Comparison of ENCODE assay signal across 8 cellular contexts in genomic region chr9:128321343-128321742, GRCh38. TPM values are rescaled to one million over a fixed set of nuclear protein-coding genes. Genes with fewer than 3 reads are reported as not detected.
DNase-seq lines count a peak whose midpoint lies in the region; ATAC-seq and TF ChIP-seq lines count a peak whose summit lies in the region.

No MANE protein-coding gene starts in this region.

- peaks cover 8 to 17% of the 10 kb centered on the region in 2 experiments for H3K4me1 ChIP-seq in HCT116 (ENCODE audit: control insufficient read depth in 1 of 2, insufficient read depth in 2 of 2, low read length in 2 of 2)
- peaks cover 17% of the 10 kb centered on the region for H3K4me1 ChIP-seq in skeletal muscle satellite cell (ENCODE audit: control insufficient read depth, insufficient read depth, low read length)

- peak overlapping the region; percentile 85 for H3K9ac ChIP-seq in HCT116 (ENCODE audit: low read length)
- H3K9ac ChIP-seq in skeletal muscle satellite cell (ENCODE audit: low read depth, low read length): peak overlapping the region; percentile 94

- ATAC-seq in HCT116 (no peak), GM21825 (IDR thresholded peaks at IDR 0.05; ENCODE audit: unreplicated experiment) (no peak), GM21576 (IDR thresholded peaks at IDR 0.05; ENCODE audit: unreplicated experiment) (no peak)

- H3K4me3 ChIP-seq in HCT116 (replicated peaks in 1 of 2; ENCODE audit: low read depth in 1 of 2, low read length in 2 of 2): peak overlapping the region; percentile 99 to 100
- H3K4me3 ChIP-seq in fibroblast of villous mesenchyme (ENCODE audit: low read depth, low read length): peak overlapping the region; percentile 97
- peak overlapping the region; percentile 92 for H3K4me3 ChIP-seq in skeletal muscle satellite cell (ENCODE audit: low read length)

- RAD21 ChIA-PET in HCT116 (lab: Charles Lee; ENCODE audit: low non-redundant PET in 1 of 2, low total read pairs in 2 of 2, uncharacterized antibody in 2 of 2, unreplicated experiment in 2 of 2): no interaction called here

- H3K36me3 ChIP-seq in HCT116 (ENCODE audit: control insufficient read depth in 1 of 2, insufficient read depth in 2 of 2, low read length in 2 of 2): peaks cover 14 to 24% of the 10 kb centered on the region in 2 experiments; a peak in 3 of 4 replicates
- peaks cover 27% of the 10 kb centered on the region for H3K36me3 ChIP-seq in skeletal muscle satellite cell (ENCODE audit: insufficient read depth, low read length)

- TF ChIP-seq POLR2A in HCT116 (IDR thresholded peaks at IDR 0.05; ENCODE audit: borderline replicate concordance, extremely low read depth, insufficient read depth, insufficient read length): no peak

- no peak overlapping the region for H2AFZ ChIP-seq in HCT116 (ENCODE audit: low read depth, low read length, poor library complexity, severe bottlenecking)

- POLR2A ChIA-PET in HCT116 (lab: Charles Lee): interaction anchor here (0.6 to 1.1 kb wide), 2 partner anchors 14 to 33 kb away, joined by 5 read pairs; no protein-coding TSS in a partner anchor

- TF ChIP-seq CTCF in HCT116 (IDR thresholded peaks at IDR 0.05 in 2 of 3, conservative IDR thresholded peaks at IDR 0.05 in 1 of 3; ENCODE audit: borderline replicate concordance in 1 of 3, insufficient read depth in 1 of 3, low read depth in 2 of 3, low read length in 2 of 3): no peak
- TF ChIP-seq CTCF in VCaP (conservative IDR thresholded peaks at IDR 0.05): no peak
- TF ChIP-seq CTCF in fibroblast of villous mesenchyme (IDR thresholded peaks at IDR 0.05; ENCODE audit: insufficient read depth, low read depth, low read length): no peak

- no peaks in the 10 kb centered on the region for H3K9me2 ChIP-seq in HCT116 (ENCODE audit: insufficient read depth)

- CTCF ChIA-PET in HCT116 (lab: Charles Lee): no interaction called here

- H3K27me3 ChIP-seq in HCT116 (ENCODE audit: insufficient read depth, low read length) (no peaks in the 10 kb centered on the region), skeletal muscle satellite cell (ENCODE audit: control insufficient read depth, insufficient read depth, low read length) (no peaks in the 10 kb centered on the region)

- H3K4me2 ChIP-seq in HCT116 (ENCODE audit: low read length) (peak overlapping the region; percentile 89), skeletal muscle satellite cell (ENCODE audit: low read length) (peak overlapping the region; percentile 94)

- no peak for TF ChIP-seq RAD21 in HCT116 (IDR thresholded peaks at IDR 0.05; ENCODE audit: low read depth)

- no peaks in the 10 kb centered on the region for H4K20me1 ChIP-seq in HCT116 (ENCODE audit: insufficient read depth)

- intact Hi-C loops in HCT116 (cut with micrococcal nuclease): no loop called here

- H3K27ac ChIP-seq in HCT116 (ENCODE audit: low read depth, low read length) (peak overlapping the region; percentile 93; the same call in 1 of the 2 replicates), VCaP (peak overlapping the region; percentile 97)

- H3K9me3 ChIP-seq in HCT116 (ENCODE audit: control insufficient read depth in 1 of 2, insufficient read depth in 1 of 2, low read depth in 1 of 2, low read length in 2 of 2) (no peaks in the 10 kb centered on the region), skeletal muscle satellite cell (replicated peaks; ENCODE audit: low read length) (no peaks in the 10 kb centered on the region)

- BruUV-seq in HCT116 (replicated peaks; lab: Mats Ljungman, UMichigan): no TSS peak

- peaks cover 38% of the 10 kb centered on the region for H3K79me2 ChIP-seq in HCT116 (ENCODE audit: insufficient read depth, low read length)

- DNase-seq in HCT116 (ENCODE audit: low read depth, low spot score): no peak
- no peak for DNase-seq in fibroblast of villous mesenchyme (ENCODE audit: low read depth)
- no peak for DNase-seq in MV-4-11 (lab: John Stamatoyannopoulos, UW)
- DNase-seq in NCI-H1048 (lab: John Stamatoyannopoulos, UW): no peak

TF ChIP-seq in HCT116, 20 proteins besides CTCF, POLR2A, EP300 and RAD21:
- TF ChIP-seq EGR1 (IDR thresholded peaks at IDR 0.05; ENCODE audit: low read depth): no peak
- no peak for TF ChIP-seq ZFX (IDR thresholded peaks at IDR 0.05)
- TF ChIP-seq, protein P1, sequence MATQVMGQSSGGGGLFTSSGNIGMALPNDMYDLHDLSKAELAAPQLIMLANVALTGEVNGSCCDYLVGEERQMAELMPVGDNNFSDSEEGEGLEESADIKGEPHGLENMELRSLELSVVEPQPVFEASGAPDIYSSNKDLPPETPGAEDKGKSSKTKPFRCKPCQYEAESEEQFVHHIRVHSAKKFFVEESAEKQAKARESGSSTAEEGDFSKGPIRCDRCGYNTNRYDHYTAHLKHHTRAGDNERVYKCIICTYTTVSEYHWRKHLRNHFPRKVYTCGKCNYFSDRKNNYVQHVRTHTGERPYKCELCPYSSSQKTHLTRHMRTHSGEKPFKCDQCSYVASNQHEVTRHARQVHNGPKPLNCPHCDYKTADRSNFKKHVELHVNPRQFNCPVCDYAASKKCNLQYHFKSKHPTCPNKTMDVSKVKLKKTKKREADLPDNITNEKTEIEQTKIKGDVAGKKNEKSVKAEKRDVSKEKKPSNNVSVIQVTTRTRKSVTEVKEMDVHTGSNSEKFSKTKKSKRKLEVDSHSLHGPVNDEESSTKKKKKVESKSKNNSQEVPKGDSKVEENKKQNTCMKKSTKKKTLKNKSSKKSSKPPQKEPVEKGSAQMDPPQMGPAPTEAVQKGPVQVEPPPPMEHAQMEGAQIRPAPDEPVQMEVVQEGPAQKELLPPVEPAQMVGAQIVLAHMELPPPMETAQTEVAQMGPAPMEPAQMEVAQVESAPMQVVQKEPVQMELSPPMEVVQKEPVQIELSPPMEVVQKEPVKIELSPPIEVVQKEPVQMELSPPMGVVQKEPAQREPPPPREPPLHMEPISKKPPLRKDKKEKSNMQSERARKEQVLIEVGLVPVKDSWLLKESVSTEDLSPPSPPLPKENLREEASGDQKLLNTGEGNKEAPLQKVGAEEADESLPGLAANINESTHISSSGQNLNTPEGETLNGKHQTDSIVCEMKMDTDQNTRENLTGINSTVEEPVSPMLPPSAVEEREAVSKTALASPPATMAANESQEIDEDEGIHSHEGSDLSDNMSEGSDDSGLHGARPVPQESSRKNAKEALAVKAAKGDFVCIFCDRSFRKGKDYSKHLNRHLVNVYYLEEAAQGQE (IDR thresholded peaks at IDR 0.05; ENCODE audit: low read depth): no peak
- TF ChIP-seq ELF1 (IDR thresholded peaks at IDR 0.05; ENCODE audit: borderline replicate concordance, low read depth): no peak
- no peak for TF ChIP-seq CBX3 (IDR thresholded peaks at IDR 0.05; ENCODE audit: low read depth)
- TF ChIP-seq, protein P2, sequence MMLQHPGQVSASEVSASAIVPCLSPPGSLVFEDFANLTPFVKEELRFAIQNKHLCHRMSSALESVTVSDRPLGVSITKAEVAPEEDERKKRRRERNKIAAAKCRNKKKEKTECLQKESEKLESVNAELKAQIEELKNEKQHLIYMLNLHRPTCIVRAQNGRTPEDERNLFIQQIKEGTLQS (IDR thresholded peaks at IDR 0.05): no peak
- TF ChIP-seq, protein P3, sequence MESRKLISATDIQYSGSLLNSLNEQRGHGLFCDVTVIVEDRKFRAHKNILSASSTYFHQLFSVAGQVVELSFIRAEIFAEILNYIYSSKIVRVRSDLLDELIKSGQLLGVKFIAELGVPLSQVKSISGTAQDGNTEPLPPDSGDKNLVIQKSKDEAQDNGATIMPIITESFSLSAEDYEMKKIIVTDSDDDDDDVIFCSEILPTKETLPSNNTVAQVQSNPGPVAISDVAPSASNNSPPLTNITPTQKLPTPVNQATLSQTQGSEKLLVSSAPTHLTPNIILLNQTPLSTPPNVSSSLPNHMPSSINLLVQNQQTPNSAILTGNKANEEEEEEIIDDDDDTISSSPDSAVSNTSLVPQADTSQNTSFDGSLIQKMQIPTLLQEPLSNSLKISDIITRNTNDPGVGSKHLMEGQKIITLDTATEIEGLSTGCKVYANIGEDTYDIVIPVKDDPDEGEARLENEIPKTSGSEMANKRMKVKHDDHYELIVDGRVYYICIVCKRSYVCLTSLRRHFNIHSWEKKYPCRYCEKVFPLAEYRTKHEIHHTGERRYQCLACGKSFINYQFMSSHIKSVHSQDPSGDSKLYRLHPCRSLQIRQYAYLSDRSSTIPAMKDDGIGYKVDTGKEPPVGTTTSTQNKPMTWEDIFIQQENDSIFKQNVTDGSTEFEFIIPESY (IDR thresholded peaks at IDR 0.05; ENCODE audit: extremely low read depth, insufficient replicate concordance, low read length): no peak
- no peak for TF ChIP-seq POLR2AphosphoS5 (IDR thresholded peaks at IDR 0.05; ENCODE audit: low read depth, low read length)
- TF ChIP-seq CEBPB (IDR thresholded peaks at IDR 0.05; ENCODE audit: low read depth): no peak
- no peak for TF ChIP-seq EZH2phosphoT487 (IDR thresholded peaks at IDR 0.05; ENCODE audit: borderline replicate concordance)
- TF ChIP-seq TCF7L2 (IDR thresholded peaks at IDR 0.05; ENCODE audit: borderline replicate concordance, extremely low read depth, insufficient read depth, insufficient read length): no peak

RNA-seq across cellular contexts. Expression of gene TRUB2, which starts 0.9 kb away (rescaled TPM):
- total RNA-seq in HCT116 (2021; ENCODE audit: unreplicated experiment): 42.1 TPM
- 19.1 and 29.0 TPM in 2 replicates for polyA plus RNA-seq in HCT116 (2012)
- total RNA-seq in fibroblast of villous mesenchyme: 17.7 and 20.6 TPM in 2 replicates
- 18.8 and 19.7 TPM in 2 replicates for total RNA-seq in skeletal muscle satellite cell (2012; rRNA removed)

RNA-seq across cellular contexts. Expression of gene COQ4, which starts 1.3 kb away (rescaled TPM):
- total RNA-seq in HCT116 (2021; ENCODE audit: unreplicated experiment) (45.8 TPM), fibroblast of villous mesenchyme (22.0 and 32.5 TPM in 2 replicates)
- 51.8 and 55.9 TPM in 2 replicates for polyA plus RNA-seq in HCT116 (2012)
- 43.1 and 68.8 TPM in 2 replicates for total RNA-seq in skeletal muscle satellite cell (2012; rRNA removed)

RNA-seq across cellular contexts. Expression of gene SLC27A4, which starts 19.0 kb away (rescaled TPM):
- total RNA-seq in HCT116 (2021; ENCODE audit: unreplicated experiment) (33.9 TPM), fibroblast of villous mesenchyme (21.3 and 22.9 TPM in 2 replicates)
- 30.9 and 31.0 TPM in 2 replicates for polyA plus RNA-seq in HCT116 (2012)
- total RNA-seq in skeletal muscle satellite cell (2012; rRNA removed): 23.8 and 29.3 TPM in 2 replicates

RNA-seq across cellular contexts. Expression of gene SWI5, which starts 45.3 kb away (rescaled TPM):
- total RNA-seq in HCT116 (2021; ENCODE audit: unreplicated experiment) (22.4 TPM), fibroblast of villous mesenchyme (26.7 and 31.1 TPM in 2 replicates)
- polyA plus RNA-seq in HCT116 (2012): 42.4 and 51.4 TPM in 2 replicates
- 29.2 and 32.1 TPM in 2 replicates for total RNA-seq in skeletal muscle satellite cell (2012; rRNA removed)

RNA-seq across cellular contexts. Expression of gene GOLGA2, which starts 45.5 kb away (rescaled TPM):
- total RNA-seq in HCT116 (2021; ENCODE audit: unreplicated experiment) (67.0 TPM), fibroblast of villous mesenchyme (114 and 116 TPM in 2 replicates)
- 53.1 and 64.9 TPM in 2 replicates for polyA plus RNA-seq in HCT116 (2012)
- 60.5 and 62.6 TPM in 2 replicates for total RNA-seq in skeletal muscle satellite cell (2012; rRNA removed)
